ENCODE assay signal across 33 cellular contexts in genomic region chr18:69564602-69565001, GRCh38.
"Had no signal": no experiment of that assay in that cellular context is flagged by ENCODE, and none has a peak within 500 bp of the region (broad histone marks: within the 10 kb centered on the region; RNA-seq: fewer than 3 reads in every experiment).

No MANE protein-coding gene starts in this region.

- FAIRE-seq: bronchial epithelial cell had no signal

- H3K4me1 ChIP-seq: SJSA1 had no signal

- H3K4me3 ChIP-seq: SJSA1 had no signal

- ATAC-seq: activated CD8-positive, alpha-beta memory T cell treated with anti-CD3 and anti-CD28 coated beads, Interleukin-2, amount 10 ng/mL, durations not matched to agents 7 days and 5 days; activated naive CD8-positive, alpha-beta T cell treated with anti-CD3 and anti-CD28 coated beads, Interleukin-2, amount 50 U/mL, for 24 hours; Panc1 had no signal

- H3K36me3 ChIP-seq: SJSA1, WERI-Rb-1 had no signal

- H3K27ac ChIP-seq: SJSA1, WERI-Rb-1 had no signal

- DNase-seq: activated CD4-positive, alpha-beta memory T cell treated with anti-CD3 and anti-CD28 coated beads, Interleukin-2, amount 10 ng/mL, durations not matched to agents 7 days and 5 days; activated CD4-positive, alpha-beta T cell treated with anti-CD3 and anti-CD28 coated beads for 1 hour; activated CD4-positive, alpha-beta T cell treated with anti-CD3 and anti-CD28 coated beads for 48 hours; activated CD4-positive, CD25-positive, alpha-beta regulatory T cell; activated CD8-positive, alpha-beta memory T cell treated with anti-CD3 and anti-CD28 coated beads for 24 hours; activated CD8-positive, alpha-beta memory T cell treated with anti-CD3 and anti-CD28 coated beads, Interleukin-2, amount 10 ng/mL, durations not matched to agents 7 days and 5 days; activated CD8-positive, alpha-beta memory T cell treated with anti-CD3 and anti-CD28 coated beads, Interleukin-2, amount 50 U/mL, for 48 hours; activated effector memory CD4-positive, alpha-beta T cell treated with Interleukin-2 at 50 U/mL for 16 hours; activated naive CD4-positive, alpha-beta T cell treated with anti-CD3 and anti-CD28 coated beads, Interleukin-2, amount 10 ng/mL, durations not matched to agents 7 days and 5 days; activated naive CD8-positive, alpha-beta T cell treated with anti-CD3 and anti-CD28 coated beads, Interleukin-2, amount 50 U/mL, for 24 hours; activated T-cell treated with anti-CD3 and anti-CD28 coated beads, Interleukin-2, amount 50 U/mL, for 48 hours; anterior cingulate cortex; caudate nucleus; cerebellar nuclear complex; cortex of kidney; NCI-H1105; NCI-H1417 treated with DMSO at 0.1 percent for 48 hours; NCI-H1930; NCI-H2081 treated with DMSO at 0.1 percent for 48 hours; NCI-H2171 treated with DMSO at 0.1 percent for 48 hours; NCI-H2227 treated with DMSO at 0.1 percent for 48 hours; NCI-H446; NCI-H524 treated with DMSO at 0.1 percent for 48 hours; NK-92 treated with Interleukin-12 subunit alpha and Interleukin-12 subunit beta, amount 100 ng/mL, for 24 hours; SHP77 treated with DMSO at 0.1 percent for 48 hours; SW 1271; T-helper 1 cell; T-helper 2 cell; T1000; WERI-Rb-1 had no signal

- H3K9me3 ChIP-seq: SJSA1 had no signal

- H3K27me3 ChIP-seq: SJSA1 had no signal
